30 cellular contexts compared by ENCODE assay signal in the genomic region with DNA sequence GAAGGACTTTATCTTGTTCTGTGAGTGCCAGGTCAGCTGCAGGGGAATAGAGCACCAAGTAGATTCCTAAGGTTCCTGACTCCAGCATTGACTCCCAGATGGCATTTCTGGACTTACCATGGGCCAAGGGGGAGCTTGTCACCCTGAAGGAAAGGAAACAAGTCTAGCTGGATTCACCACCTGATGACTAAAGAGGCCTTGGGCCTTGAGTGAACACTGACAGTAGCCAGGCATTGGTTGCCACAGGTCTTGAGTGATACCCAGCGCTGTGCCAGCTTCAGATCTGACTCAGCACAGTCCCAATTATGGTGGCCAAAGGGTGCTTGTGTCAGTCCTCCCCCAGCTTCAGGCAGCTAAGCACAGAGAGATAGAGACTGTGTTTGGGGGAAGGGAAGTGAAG. TPM values are rescaled to one million over a fixed set of nuclear protein-coding genes. Genes with fewer than 3 reads are reported as not detected.
"Had no signal": no experiment of that assay in that cellular context is flagged by ENCODE, and none has a peak within 500 bp of the region (broad histone marks: within the 10 kb centered on the region; RNA-seq: fewer than 3 reads in every experiment).

No MANE protein-coding gene starts in this region.

- H3K27ac ChIP-seq: SK-N-MC, VCaP had no signal

- ATAC-seq: activated T-cell treated with anti-CD3 and anti-CD28 coated beads, Interleukin-2, amount 50 U/mL, for 72 hours had no signal

- H3K4me3 ChIP-seq: SK-N-MC had no signal

- DNase-seq: activated CD4-positive, alpha-beta memory T cell treated with anti-CD3 and anti-CD28 coated beads, Interleukin-2, amount 10 ng/mL, durations not matched to agents 7 days and 5 days; activated CD4-positive, alpha-beta T cell treated with anti-CD3 and anti-CD28 coated beads, Interleukin-2, amount 50 U/mL, for 1 hour; activated CD4-positive, CD25-positive, alpha-beta regulatory T cell; activated gamma-delta T cell treated with Interleukin-2 at 50 U/mL for 16 hours; activated naive CD4-positive, alpha-beta T cell treated with anti-CD3 and anti-CD28 coated beads, Interleukin-2, amount 10 ng/mL, durations not matched to agents 7 days and 5 days; activated naive CD8-positive, alpha-beta T cell treated with anti-CD3 and anti-CD28 coated beads for 36 hours; activated T-cell treated with anti-CD3 and anti-CD28 coated beads for 4 hours; activated T-cell treated with anti-CD3 and anti-CD28 coated beads, Interleukin-2, amount 50 U/mL, for 72 hours; central memory CD4-positive, alpha-beta T cell; IMR-90; Kasumi-1; KBM-7; MV-4-11; NCI-H1092 treated with DMSO at 0.1 percent for 48 hours; NCI-H1417 treated with DMSO at 0.1 percent for 48 hours; NCI-H1694; NCI-H2029; NCI-H2107; NCI-H345; NCI-H510A; NCI-H526 treated with DMSO at 0.1 percent for 48 hours; NCI-H82; OCI-M1; SHP77 treated with DMSO at 0.1 percent for 48 hours; T-helper 1 cell had no signal

RNA-seq across cellular contexts. Expression of a gene that starts 40.1 kb away (rescaled TPM):
- total RNA-seq: activated CD4-positive, alpha-beta memory T cell treated with anti-CD3 and anti-CD28 coated beads, Interleukin-2, amount 10 ng/mL, durations not matched to agents 7 days and 5 days; activated CD8-positive, alpha-beta memory T cell treated with anti-CD3 and anti-CD28 coated beads for 36 hours; activated naive CD8-positive, alpha-beta T cell treated with anti-CD3 and anti-CD28 coated beads for 36 hours; activated T-cell treated with anti-CD3 and anti-CD28 coated beads, Interleukin-2, amount 50 U/mL, for 72 hours; activated T-helper 2 cell treated with anti-CD3 and anti-CD28 coated beads, Interferon-gamma antibody, Interleukin-2, Interleukin-4, amounts not matched to agents 10 μg/mL and 5 μg/mL and 100 μg/mL, durations not matched to agents 14 hours and 24 hours and 36 hours; IMR-90; T-helper 2 cell treated with Interferon-gamma antibody and Interleukin-4, amounts not matched to agents 100 ng/mL and 5 ng/mL, for 36 hours had no signal
- polyA plus RNA-seq: IMR-90 had no signal
